9 cellular contexts compared by ENCODE assay signal in genomic region chr2:211033765-211034164, GRCh38.
DNase-seq lines count a peak whose midpoint lies in the region; ATAC-seq, FAIRE-seq and TF ChIP-seq lines count a peak whose summit lies in the region.
"Had no signal": no experiment of that assay in that cellular context is flagged by ENCODE, and none has a peak within 500 bp of the region (broad histone marks: within the 10 kb centered on the region; RNA-seq: fewer than 3 reads in every experiment).

No MANE protein-coding gene starts in this region.

- H3K27ac Mint-ChIP-seq in osteocyte (ENCODE audit: unreplicated experiment) (no peak overlapping the region), T-cell (no peak overlapping the region)
- H3K27ac Mint-ChIP-seq: activated CD4-positive, alpha-beta T cell treated with anti-CD3 and anti-CD28 coated beads, Interleukin-2, amount 10 ng/mL, durations not matched to agents 24 days and 14 days had no signal

- no peak overlapping the region for H3K27ac ChIP-seq in ovary

- TF ChIP-seq CTCF in GM12874 (IDR thresholded peaks at IDR 0.05; ENCODE audit: insufficient read depth, low read depth, low read length) = 0 out of 2 replicates have a peak, but pooled peaks have one; percentile 4
- TF ChIP-seq CTCF in bronchial epithelial cell (IDR thresholded peaks at IDR 0.05; ENCODE audit: insufficient read depth, low read length, severe bottlenecking) = peak; percentile 13
- TF ChIP-seq CTCF in osteocyte (IDR thresholded peaks at IDR 0.05) = peak; percentile 47
- no peak for TF ChIP-seq CTCF in ovary (IDR thresholded peaks at IDR 0.05)

- H3K27me3 ChIP-seq in bronchial epithelial cell (ENCODE audit: control insufficient read depth, insufficient read depth, low read length) (no peaks in the 10 kb centered on the region), ovary (no peaks in the 10 kb centered on the region)

- H3K4me1 Mint-ChIP-seq in osteocyte (ENCODE audit: unreplicated experiment) = no peaks in the 10 kb centered on the region
- no peaks in the 10 kb centered on the region for H3K4me1 Mint-ChIP-seq in T-cell

- CTCF ChIA-PET in T-cell (lab: Charles Lee) = no interaction called here

- H3K9me3 Mint-ChIP-seq in osteocyte (ENCODE audit: unreplicated experiment) (no peaks in the 10 kb centered on the region), T-cell (peaks cover 0 to 4% (median 3%) of the 10 kb centered on the region in 3 donors)
- H3K9me3 Mint-ChIP-seq: activated CD4-positive, alpha-beta T cell treated with anti-CD3 and anti-CD28 coated beads, Interleukin-2, amount 10 ng/mL, durations not matched to agents 24 days and 14 days had no signal

- no peak for ATAC-seq in T-cell (replicated peaks in 1 of 4)
- ATAC-seq in HG02885 (IDR thresholded peaks at IDR 0.05; ENCODE audit: poor library complexity, unreplicated experiment) = no peak

- DNase-seq in NCI-H146 (lab: John Stamatoyannopoulos, UW) = peak; percentile 76
- DNase-seq in bronchial epithelial cell (ENCODE audit: low read depth) = peak; percentile 29
- no peak for DNase-seq in osteocyte (ENCODE audit: extremely low spot score, unreplicated experiment)
- no peak for DNase-seq in nucleus accumbens (lab: John Stamatoyannopoulos, UW)
- no peak for DNase-seq in T-cell
- no peak for DNase-seq in ovary
- DNase-seq: activated CD4-positive, alpha-beta T cell treated with anti-CD3 and anti-CD28 coated beads, Interleukin-2, amount 10 ng/mL, durations not matched to agents 24 days and 14 days had no signal

- H3K27me3 Mint-ChIP-seq in osteocyte (ENCODE audit: unreplicated experiment) = peaks cover 11% of the 10 kb centered on the region
- no peaks in the 10 kb centered on the region for H3K27me3 Mint-ChIP-seq in T-cell
- H3K27me3 Mint-ChIP-seq: activated CD4-positive, alpha-beta T cell treated with anti-CD3 and anti-CD28 coated beads, Interleukin-2, amount 10 ng/mL, durations not matched to agents 24 days and 14 days had no signal

- no peaks in the 10 kb centered on the region for H3K9me3 ChIP-seq in ovary

- no peak for TF ChIP-seq EP300 in ovary (IDR thresholded peaks at IDR 0.05)

- no peak for FAIRE-seq in bronchial epithelial cell (lab: Jason Lieb, UNC)

- no peak for TF ChIP-seq POLR2A in ovary (IDR thresholded peaks at IDR 0.05)

- POLR2A ChIA-PET in T-cell (lab: Charles Lee) = no interaction called here

- H3K4me3 ChIP-seq in bronchial epithelial cell (ENCODE audit: low read depth, low read length) (no peak overlapping the region), ovary (no peak overlapping the region)

- H3K36me3 ChIP-seq in bronchial epithelial cell (ENCODE audit: control insufficient read depth, insufficient read depth, low read length) (no peaks in the 10 kb centered on the region), ovary (no peaks in the 10 kb centered on the region)

- H3K4me3 Mint-ChIP-seq in osteocyte (ENCODE audit: unreplicated experiment) = no peak overlapping the region
- no peak overlapping the region for H3K4me3 Mint-ChIP-seq in T-cell
- H3K4me3 Mint-ChIP-seq: activated CD4-positive, alpha-beta T cell treated with anti-CD3 and anti-CD28 coated beads, Interleukin-2, amount 10 ng/mL, durations not matched to agents 24 days and 14 days had no signal

- intact Hi-C loops in ovary (cut with DNase I) = no loop called here

- H3K4me1 ChIP-seq in ovary (ENCODE audit: insufficient read depth) = no peaks in the 10 kb centered on the region

- 16 to 52% (median 44%) methylated on average over 2 of the region's 2 CpGs for WGBS in ovary, 3 donors

- H3K36me3 Mint-ChIP-seq in osteocyte (ENCODE audit: unreplicated experiment) (no peaks in the 10 kb centered on the region), T-cell (no peaks in the 10 kb centered on the region)

Comparison
In these comparisons a context has a peak if more than half of its experiments do, and no peak if none do; other contexts are left out.
1. CTCF ChIP-seq: peak in GM12874 (single experiment), bronchial epithelial cell (single experiment) and osteocyte (single experiment); none in ovary (0 of 3).
2. DNase-seq: peak in NCI-H146 (single experiment) and bronchial epithelial cell (single experiment); none in osteocyte (single experiment), nucleus accumbens (0 of 56), T-cell (0 of 34) and ovary (0 of 5).